Comparison of ENCODE assay signal across 1 cellular context in the genomic region with DNA sequence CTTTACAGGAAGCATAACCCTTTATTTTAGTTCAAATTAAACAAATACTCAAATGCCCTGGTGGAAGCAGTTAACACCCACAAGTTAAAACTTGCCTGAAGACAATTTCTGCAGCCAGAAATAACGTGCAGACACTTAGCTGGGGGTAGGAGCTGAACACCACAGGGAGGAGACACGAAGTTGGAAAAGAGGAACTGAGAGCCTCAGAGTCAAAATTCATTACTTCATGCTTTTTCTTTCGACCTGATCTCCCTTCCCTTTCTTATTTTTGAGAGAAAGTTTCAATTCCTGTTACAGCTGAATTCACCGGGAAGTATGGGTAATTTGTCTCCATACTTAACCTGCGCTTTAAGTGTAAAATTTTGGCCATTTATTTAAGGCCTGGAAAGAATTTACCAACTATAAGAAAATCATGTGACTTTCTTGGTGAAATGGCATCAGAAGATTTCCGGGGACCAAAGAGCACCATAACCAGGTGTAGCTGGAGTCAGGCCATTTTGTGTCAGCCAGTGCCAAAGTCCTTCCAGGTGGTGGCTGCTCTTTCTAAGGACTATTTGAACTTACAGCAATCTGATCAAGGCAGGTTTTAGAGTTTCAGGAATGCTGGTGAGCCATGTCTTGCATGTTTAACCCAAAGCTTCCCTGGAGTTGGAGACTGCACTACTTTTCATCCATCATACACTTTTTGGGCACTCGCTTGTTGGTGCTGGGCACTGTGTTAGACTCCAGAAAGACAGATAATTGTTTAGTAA.
TF ChIP-seq lines count a peak whose summit lies in the region.

No MANE protein-coding gene starts in this region.

TF ChIP-seq in WTC11, 78 proteins besides CTCF, POLR2A, EP300 and RAD21 (continued from another document):
- TF ChIP-seq, protein P1, sequence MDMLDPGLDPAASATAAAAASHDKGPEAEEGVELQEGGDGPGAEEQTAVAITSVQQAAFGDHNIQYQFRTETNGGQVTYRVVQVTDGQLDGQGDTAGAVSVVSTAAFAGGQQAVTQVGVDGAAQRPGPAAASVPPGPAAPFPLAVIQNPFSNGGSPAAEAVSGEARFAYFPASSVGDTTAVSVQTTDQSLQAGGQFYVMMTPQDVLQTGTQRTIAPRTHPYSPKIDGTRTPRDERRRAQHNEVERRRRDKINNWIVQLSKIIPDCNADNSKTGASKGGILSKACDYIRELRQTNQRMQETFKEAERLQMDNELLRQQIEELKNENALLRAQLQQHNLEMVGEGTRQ (CRISPR knock-in tag; IDR thresholded peaks at IDR 0.05), result no peak
- no peak for TF ChIP-seq CBFB (CRISPR knock-in tag; IDR thresholded peaks at IDR 0.05; ENCODE audit: low read depth)
- TF ChIP-seq NFATC4 (CRISPR knock-in tag; IDR thresholded peaks at IDR 0.05), result no peak
- TF ChIP-seq NR1H2 (CRISPR knock-in tag; IDR thresholded peaks at IDR 0.05), result no peak
- TF ChIP-seq ZNF138 (CRISPR knock-in tag; conservative IDR thresholded peaks at IDR 0.05), result no peak
- TF ChIP-seq ZNF671 (CRISPR knock-in tag; IDR thresholded peaks at IDR 0.05), result no peak
- TF ChIP-seq RORB (CRISPR knock-in tag; IDR thresholded peaks at IDR 0.05), result no peak
TF ChIP-seq in WTC11: peak in this region for 0.
